ENCODE assay signal across 5 cellular contexts in the genomic region with DNA sequence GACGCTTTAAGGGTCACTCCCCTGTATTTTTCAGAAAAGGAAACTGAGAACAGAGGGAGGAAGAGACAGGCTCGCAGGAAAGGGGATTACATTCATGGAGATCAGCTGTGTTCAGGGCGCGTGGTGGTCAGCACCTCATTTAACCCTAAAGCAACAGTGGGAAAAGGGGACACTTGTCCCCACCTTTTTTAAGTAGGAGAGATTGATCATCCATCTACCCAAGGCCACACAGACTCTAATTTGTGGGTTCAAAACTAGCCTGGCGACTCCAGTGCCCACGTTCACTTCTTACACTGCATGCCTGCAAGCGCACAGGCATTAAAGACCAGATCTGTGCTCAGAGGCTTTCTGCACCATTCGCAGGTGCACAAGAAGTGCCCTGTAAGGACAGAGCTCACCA.
"Had no signal": no experiment of that assay in that cellular context is flagged by ENCODE, and none has a peak within 500 bp of the region (broad histone marks: within the 10 kb centered on the region; RNA-seq: fewer than 3 reads in every experiment).

No MANE protein-coding gene starts in this region.

- DNase-seq: H9, HCEC 1CT, IMR-90 had no signal

- H3K4me3 ChIP-seq: GM23338, K562 had no signal

- ATAC-seq: GM23338, K562 had no signal
